In genomic region chr7:104341545-104341944, GRCh38 we compare ENCODE assay signal across 1 cellular context.
TF ChIP-seq lines count a peak whose summit lies in the region.

No MANE protein-coding gene starts in this region.

TF ChIP-seq in HepG2, 621 proteins besides CTCF, POLR2A, EP300 and RAD21 (continued from another document):
- TF ChIP-seq ZBED4 (CRISPR knock-in tag; IDR thresholded peaks at IDR 0.05; ENCODE audit: borderline replicate concordance) = no peak
- no peak for TF ChIP-seq CSRNP2 (CRISPR knock-in tag; conservative IDR thresholded peaks at IDR 0.05; ENCODE audit: low read depth)
- TF ChIP-seq SMAD9 (CRISPR knock-in tag; IDR thresholded peaks at IDR 0.05) = no peak
- TF ChIP-seq MAF1 (CRISPR knock-in tag; IDR thresholded peaks at IDR 0.05; ENCODE audit: borderline replicate concordance) = no peak
- no peak for TF ChIP-seq TEAD2 (CRISPR knock-in tag; IDR thresholded peaks at IDR 0.05)
- peak; percentile 68 for TF ChIP-seq STAG1 (CRISPR knock-in tag; IDR thresholded peaks at IDR 0.05)
- TF ChIP-seq PCBP2 (optimal IDR thresholded peaks at IDR 0.05; ENCODE audit: low read depth, low read length, poor library complexity, severe bottlenecking) = no peak
- TF ChIP-seq SETDB1 (CRISPR knock-in tag; IDR thresholded peaks at IDR 0.05; ENCODE audit: borderline replicate concordance) = no peak
- TF ChIP-seq FOSL1 (CRISPR knock-in tag; IDR thresholded peaks at IDR 0.05; ENCODE audit: borderline replicate concordance) = no peak
